1 cellular context compared by ENCODE assay signal in the genomic region with DNA sequence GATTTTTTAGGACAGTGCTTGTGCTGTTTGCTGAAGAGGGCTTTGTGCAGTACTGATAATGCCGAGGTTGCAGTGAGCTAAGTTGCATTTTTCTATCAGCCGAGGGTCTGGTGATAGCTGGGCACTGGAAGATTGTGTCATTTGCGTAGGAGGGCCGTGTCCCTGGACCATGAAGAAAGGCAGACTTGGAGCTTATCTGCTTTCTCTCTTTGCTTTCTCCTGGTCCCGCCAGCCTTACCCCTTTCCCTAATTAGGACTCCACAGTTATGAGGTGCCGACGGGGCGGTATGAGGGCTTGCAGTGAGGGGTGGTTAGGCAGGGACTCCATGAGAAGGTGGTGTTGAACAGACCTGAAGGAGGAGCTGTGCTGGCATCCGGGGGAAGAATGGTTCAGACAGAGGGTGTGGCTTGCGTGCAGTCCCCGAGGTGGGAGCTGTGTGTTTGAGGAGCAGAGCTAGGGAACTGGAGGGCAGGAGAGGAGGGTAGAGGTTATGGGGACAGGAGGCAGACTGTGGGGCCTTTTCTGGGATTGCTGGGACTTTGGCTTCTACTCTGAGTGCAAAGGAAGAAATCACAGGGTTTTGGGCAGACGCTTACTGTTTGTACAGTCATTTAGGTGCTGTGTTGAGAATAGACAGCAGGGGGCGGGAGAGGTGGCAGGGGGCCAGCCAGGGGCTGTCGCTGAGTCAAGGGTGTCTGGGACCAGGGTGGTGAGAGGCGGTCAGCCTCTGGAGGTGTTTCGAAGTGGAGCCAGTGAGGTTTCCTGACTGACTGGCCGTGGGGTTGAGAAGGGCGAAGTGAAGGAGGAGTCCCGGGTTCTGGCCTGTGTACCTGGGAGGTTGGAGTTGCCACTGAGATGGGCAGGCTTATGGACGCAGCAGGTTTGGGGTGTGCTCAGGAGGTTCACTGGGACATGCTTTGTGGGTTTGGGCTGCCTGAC.
TF ChIP-seq lines count a peak whose summit lies in the region.

No MANE protein-coding gene starts in this region.

TF ChIP-seq in HEK293, 187 proteins besides CTCF, POLR2A, EP300 and RAD21 (continued from another document and continues in another):
- TF ChIP-seq, protein P1, sequence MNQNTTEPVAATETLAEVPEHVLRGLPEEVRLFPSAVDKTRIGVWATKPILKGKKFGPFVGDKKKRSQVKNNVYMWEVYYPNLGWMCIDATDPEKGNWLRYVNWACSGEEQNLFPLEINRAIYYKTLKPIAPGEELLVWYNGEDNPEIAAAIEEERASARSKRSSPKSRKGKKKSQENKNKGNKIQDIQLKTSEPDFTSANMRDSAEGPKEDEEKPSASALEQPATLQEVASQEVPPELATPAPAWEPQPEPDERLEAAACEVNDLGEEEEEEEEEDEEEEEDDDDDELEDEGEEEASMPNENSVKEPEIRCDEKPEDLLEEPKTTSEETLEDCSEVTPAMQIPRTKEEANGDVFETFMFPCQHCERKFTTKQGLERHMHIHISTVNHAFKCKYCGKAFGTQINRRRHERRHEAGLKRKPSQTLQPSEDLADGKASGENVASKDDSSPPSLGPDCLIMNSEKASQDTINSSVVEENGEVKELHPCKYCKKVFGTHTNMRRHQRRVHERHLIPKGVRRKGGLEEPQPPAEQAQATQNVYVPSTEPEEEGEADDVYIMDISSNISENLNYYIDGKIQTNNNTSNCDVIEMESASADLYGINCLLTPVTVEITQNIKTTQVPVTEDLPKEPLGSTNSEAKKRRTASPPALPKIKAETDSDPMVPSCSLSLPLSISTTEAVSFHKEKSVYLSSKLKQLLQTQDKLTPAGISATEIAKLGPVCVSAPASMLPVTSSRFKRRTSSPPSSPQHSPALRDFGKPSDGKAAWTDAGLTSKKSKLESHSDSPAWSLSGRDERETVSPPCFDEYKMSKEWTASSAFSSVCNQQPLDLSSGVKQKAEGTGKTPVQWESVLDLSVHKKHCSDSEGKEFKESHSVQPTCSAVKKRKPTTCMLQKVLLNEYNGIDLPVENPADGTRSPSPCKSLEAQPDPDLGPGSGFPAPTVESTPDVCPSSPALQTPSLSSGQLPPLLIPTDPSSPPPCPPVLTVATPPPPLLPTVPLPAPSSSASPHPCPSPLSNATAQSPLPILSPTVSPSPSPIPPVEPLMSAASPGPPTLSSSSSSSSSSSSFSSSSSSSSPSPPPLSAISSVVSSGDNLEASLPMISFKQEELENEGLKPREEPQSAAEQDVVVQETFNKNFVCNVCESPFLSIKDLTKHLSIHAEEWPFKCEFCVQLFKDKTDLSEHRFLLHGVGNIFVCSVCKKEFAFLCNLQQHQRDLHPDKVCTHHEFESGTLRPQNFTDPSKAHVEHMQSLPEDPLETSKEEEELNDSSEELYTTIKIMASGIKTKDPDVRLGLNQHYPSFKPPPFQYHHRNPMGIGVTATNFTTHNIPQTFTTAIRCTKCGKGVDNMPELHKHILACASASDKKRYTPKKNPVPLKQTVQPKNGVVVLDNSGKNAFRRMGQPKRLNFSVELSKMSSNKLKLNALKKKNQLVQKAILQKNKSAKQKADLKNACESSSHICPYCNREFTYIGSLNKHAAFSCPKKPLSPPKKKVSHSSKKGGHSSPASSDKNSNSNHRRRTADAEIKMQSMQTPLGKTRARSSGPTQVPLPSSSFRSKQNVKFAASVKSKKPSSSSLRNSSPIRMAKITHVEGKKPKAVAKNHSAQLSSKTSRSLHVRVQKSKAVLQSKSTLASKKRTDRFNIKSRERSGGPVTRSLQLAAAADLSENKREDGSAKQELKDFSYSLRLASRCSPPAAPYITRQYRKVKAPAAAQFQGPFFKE (tag by site-specific recombination; IDR thresholded peaks at IDR 0.05; ENCODE audit: borderline replicate concordance): no peak
- TF ChIP-seq ZNF121 (tag by site-specific recombination; IDR thresholded peaks at IDR 0.05) (no peak), WT1 (tag by site-specific recombination; IDR thresholded peaks at IDR 0.05) (no peak), HOXA7 (CRISPR knock-in tag; IDR thresholded peaks at IDR 0.05; ENCODE audit: borderline replicate concordance) (no peak), ZNF610 (tag by site-specific recombination; IDR thresholded peaks at IDR 0.05; ENCODE audit: borderline replicate concordance) (no peak), HIC1 (tag by site-specific recombination; IDR thresholded peaks at IDR 0.05) (no peak), PRDM6 (tag by site-specific recombination; IDR thresholded peaks at IDR 0.05) (no peak), ZNF146 (tag by site-specific recombination; IDR thresholded peaks at IDR 0.05) (no peak), KLF9 (tag by site-specific recombination; IDR thresholded peaks at IDR 0.05; ENCODE audit: low read depth) (peak; percentile 64), ZBTB11 (tag by site-specific recombination; conservative IDR thresholded peaks at IDR 0.05; ENCODE audit: low read depth) (no peak), KLF16 (tag by site-specific recombination; IDR thresholded peaks at IDR 0.05) (no peak), ZNF175 (tag by site-specific recombination; IDR thresholded peaks at IDR 0.05) (no peak), ZNF423 (tag by site-specific recombination; IDR thresholded peaks at IDR 0.05) (peak; percentile 60), ZNF202 (tag by site-specific recombination; IDR thresholded peaks at IDR 0.05; ENCODE audit: borderline replicate concordance) (no peak), ZNF2 (tag by site-specific recombination; IDR thresholded peaks at IDR 0.05) (no peak), ZBTB17 (tag by site-specific recombination; IDR thresholded peaks at IDR 0.05) (peak; percentile 62), ZNF768 (tag by site-specific recombination; IDR thresholded peaks at IDR 0.05) (no peak), ZNF624 (tag by site-specific recombination; IDR thresholded peaks at IDR 0.05) (no peak), ZNF549 (tag by site-specific recombination; IDR thresholded peaks at IDR 0.05) (no peak), KLF1 (tag by site-specific recombination; IDR thresholded peaks at IDR 0.05) (peak; percentile 40; the same call in 1 of the 2 replicates), ZNF394 (tag by site-specific recombination; IDR thresholded peaks at IDR 0.05; ENCODE audit: borderline replicate concordance) (no peak), ZNF132 (tag by site-specific recombination; IDR thresholded peaks at IDR 0.05; ENCODE audit: borderline replicate concordance) (no peak), ZNF335 (tag by site-specific recombination; conservative IDR thresholded peaks at IDR 0.05) (no peak), ZNF404 (tag by site-specific recombination; IDR thresholded peaks at IDR 0.05) (no peak), ATF2 (tag by site-specific recombination; IDR thresholded peaks at IDR 0.05; ENCODE audit: low read depth) (no peak), GLIS2 (tag by site-specific recombination; IDR thresholded peaks at IDR 0.05) (peak; percentile 70)
- TF ChIP-seq, protein P2, sequence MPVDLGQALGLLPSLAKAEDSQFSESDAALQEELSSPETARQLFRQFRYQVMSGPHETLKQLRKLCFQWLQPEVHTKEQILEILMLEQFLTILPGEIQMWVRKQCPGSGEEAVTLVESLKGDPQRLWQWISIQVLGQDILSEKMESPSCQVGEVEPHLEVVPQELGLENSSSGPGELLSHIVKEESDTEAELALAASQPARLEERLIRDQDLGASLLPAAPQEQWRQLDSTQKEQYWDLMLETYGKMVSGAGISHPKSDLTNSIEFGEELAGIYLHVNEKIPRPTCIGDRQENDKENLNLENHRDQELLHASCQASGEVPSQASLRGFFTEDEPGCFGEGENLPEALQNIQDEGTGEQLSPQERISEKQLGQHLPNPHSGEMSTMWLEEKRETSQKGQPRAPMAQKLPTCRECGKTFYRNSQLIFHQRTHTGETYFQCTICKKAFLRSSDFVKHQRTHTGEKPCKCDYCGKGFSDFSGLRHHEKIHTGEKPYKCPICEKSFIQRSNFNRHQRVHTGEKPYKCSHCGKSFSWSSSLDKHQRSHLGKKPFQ (tag by site-specific recombination; IDR thresholded peaks at IDR 0.05): no peak
- TF ChIP-seq, protein P3, sequence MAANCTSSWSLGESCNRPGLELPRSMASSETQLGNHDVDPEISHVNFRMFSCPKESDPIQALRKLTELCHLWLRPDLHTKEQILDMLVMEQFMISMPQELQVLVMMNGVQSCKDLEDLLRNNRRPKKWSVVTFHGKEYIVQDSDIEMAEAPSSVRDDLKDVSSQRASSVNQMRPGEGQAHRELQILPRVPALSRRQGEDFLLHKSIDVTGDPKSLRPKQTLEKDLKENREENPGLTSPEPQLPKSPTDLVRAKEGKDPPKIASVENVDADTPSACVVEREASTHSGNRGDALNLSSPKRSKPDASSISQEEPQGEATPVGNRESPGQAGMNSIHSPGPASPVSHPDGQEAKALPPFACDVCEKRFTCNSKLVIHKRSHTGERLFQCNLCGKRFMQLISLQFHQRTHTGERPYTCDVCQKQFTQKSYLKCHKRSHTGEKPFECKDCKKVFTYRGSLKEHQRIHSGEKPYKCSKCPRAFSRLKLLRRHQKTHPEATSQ (tag by site-specific recombination; IDR thresholded peaks at IDR 0.05): no peak
- TF ChIP-seq, protein P4, sequence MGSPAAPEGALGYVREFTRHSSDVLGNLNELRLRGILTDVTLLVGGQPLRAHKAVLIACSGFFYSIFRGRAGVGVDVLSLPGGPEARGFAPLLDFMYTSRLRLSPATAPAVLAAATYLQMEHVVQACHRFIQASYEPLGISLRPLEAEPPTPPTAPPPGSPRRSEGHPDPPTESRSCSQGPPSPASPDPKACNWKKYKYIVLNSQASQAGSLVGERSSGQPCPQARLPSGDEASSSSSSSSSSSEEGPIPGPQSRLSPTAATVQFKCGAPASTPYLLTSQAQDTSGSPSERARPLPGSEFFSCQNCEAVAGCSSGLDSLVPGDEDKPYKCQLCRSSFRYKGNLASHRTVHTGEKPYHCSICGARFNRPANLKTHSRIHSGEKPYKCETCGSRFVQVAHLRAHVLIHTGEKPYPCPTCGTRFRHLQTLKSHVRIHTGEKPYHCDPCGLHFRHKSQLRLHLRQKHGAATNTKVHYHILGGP (tag by site-specific recombination; IDR thresholded peaks at IDR 0.05): no peak
- TF ChIP-seq, protein P5, sequence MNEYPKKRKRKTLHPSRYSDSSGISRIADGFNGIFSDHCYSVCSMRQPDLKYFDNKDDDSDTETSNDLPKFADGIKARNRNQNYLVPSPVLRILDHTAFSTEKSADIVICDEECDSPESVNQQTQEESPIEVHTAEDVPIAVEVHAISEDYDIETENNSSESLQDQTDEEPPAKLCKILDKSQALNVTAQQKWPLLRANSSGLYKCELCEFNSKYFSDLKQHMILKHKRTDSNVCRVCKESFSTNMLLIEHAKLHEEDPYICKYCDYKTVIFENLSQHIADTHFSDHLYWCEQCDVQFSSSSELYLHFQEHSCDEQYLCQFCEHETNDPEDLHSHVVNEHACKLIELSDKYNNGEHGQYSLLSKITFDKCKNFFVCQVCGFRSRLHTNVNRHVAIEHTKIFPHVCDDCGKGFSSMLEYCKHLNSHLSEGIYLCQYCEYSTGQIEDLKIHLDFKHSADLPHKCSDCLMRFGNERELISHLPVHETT (tag by site-specific recombination; IDR thresholded peaks at IDR 0.05): no peak
